9 cellular contexts compared by ENCODE assay signal in genomic region chr17:19002805-19003542, GRCh38. TPM values are rescaled to one million over a fixed set of nuclear protein-coding genes. Genes with fewer than 3 reads are reported as not detected.
DNase-seq lines count a peak whose midpoint lies in the region; ATAC-seq and TF ChIP-seq lines count a peak whose summit lies in the region.
"Had no signal": no experiment of that assay in that cellular context is flagged by ENCODE, and none has a peak within 500 bp of the region (broad histone marks: within the 10 kb centered on the region; RNA-seq: fewer than 3 reads in every experiment).

No MANE protein-coding gene starts in this region.

- in situ Hi-C loops in astrocyte of the spinal cord (cut with HindIII; ENCODE audit: low sequenced_read_pairs) = no loop called here

- H3K4me3 ChIP-seq in AG04449 (ENCODE audit: low read depth, low read length) (peak overlapping the region; percentile 63), astrocyte of the spinal cord (ENCODE audit: low read depth, low read length) (peak overlapping the region; percentile 65), liver (ENCODE audit: low read depth in 1 of 3, low read length in 3 of 3) (peak overlapping the region; percentile 53 to 86 (median 71))

- no peaks in the 10 kb centered on the region for H3K9me3 ChIP-seq in liver (ENCODE audit: control insufficient read depth in 4 of 4, low read length in 3 of 4)

- H3K4me1 Mint-ChIP-seq in HFFc6 (ENCODE audit: low read depth) = peaks cover 32% of the 10 kb centered on the region

- TF ChIP-seq CTCF in AG04449 (IDR thresholded peaks at IDR 0.05; ENCODE audit: insufficient read depth, low read length, missing control alignments) (no peak), HFFc6 (IDR thresholded peaks at IDR 0.05) (no peak), astrocyte of the spinal cord (IDR thresholded peaks at IDR 0.05; ENCODE audit: low read depth, low read length) (no peak), liver (IDR thresholded peaks at IDR 0.05; ENCODE audit: low read depth, low read length, missing input control) (no peak)

- peaks cover 7 to 64% (median 48%) of the 10 kb centered on the region in 4 donors for H3K4me1 ChIP-seq in liver (ENCODE audit: control insufficient read depth in 4 of 4, insufficient read depth in 4 of 4, low read length in 3 of 4)

- H3K36me3 Mint-ChIP-seq in HFFc6 (ENCODE audit: low read depth) = peaks cover 5% of the 10 kb centered on the region; the same call in 1 of the 2 replicates

- 63% methylated on average over 11 of the region's 11 CpGs for WGBS in liver

- POLR2A ChIA-PET in AG04449 (lab: Yijun Ruan, JAX) = no interaction called here

- H3K4me3 Mint-ChIP-seq in HFFc6 = peak overlapping the region; percentile 91

- CTCF ChIA-PET in AG04449 (lab: Yijun Ruan, JAX) = interaction anchor here (0.7 to 2.7 kb wide), 3 partner anchors 40 to 44 kb away, joined by 3 to 15 read pairs (median 3); no protein-coding TSS in a partner anchor

- no peaks in the 10 kb centered on the region; the same call in 1 of the 2 replicates for H3K27me3 Mint-ChIP-seq in HFFc6 (ENCODE audit: insufficient read depth)

- H3K9ac ChIP-seq in liver (ENCODE audit: low read depth in 1 of 2, low read length in 2 of 2) = peak overlapping the region in 1 of 2 donors; percentile 63

- H3K27ac Mint-ChIP-seq in HFFc6 = peak overlapping the region; percentile 54

- peak overlapping the region in 1 of 2 donors; percentile 93 for H3K27ac ChIP-seq in liver (ENCODE audit: low read depth in 1 of 2, low read length in 2 of 2)

- H3K36me3 ChIP-seq in liver (ENCODE audit: control insufficient read depth in 4 of 4, insufficient read depth in 3 of 4, low read depth in 1 of 4, low read length in 3 of 4) = peaks cover 0 to 2% (median 0%) of the 10 kb centered on the region in 4 donors

- H3K27me3 ChIP-seq in liver (ENCODE audit: control insufficient read depth in 4 of 4, insufficient read depth in 4 of 4, low read length in 3 of 4) = no peaks in the 10 kb centered on the region

- no peaks in the 10 kb centered on the region for H3K9me3 Mint-ChIP-seq in HFFc6

- TF ChIP-seq RAD21 in liver (IDR thresholded peaks at IDR 0.05) = no peak

- ATAC-seq in HG03439 (IDR thresholded peaks at IDR 0.05; ENCODE audit: unreplicated experiment) = no peak

- no peak for DNase-seq in AG04449 (ENCODE audit: low read depth, low spot score)
- DNase-seq in HFFc6 = peak; percentile 38
- peak; percentile 57 for DNase-seq in astrocyte of the spinal cord (ENCODE audit: low read depth, low spot score)
- DNase-seq in NCI-H1436 (lab: John Stamatoyannopoulos, UW) = no peak
- no peak for DNase-seq in HuH-7.5 (ENCODE audit: low spot score)
- no peak for DNase-seq in DMS 273 (lab: John Stamatoyannopoulos, UW; ENCODE audit: unreplicated experiment)

TF ChIP-seq in liver, 16 proteins besides CTCF, POLR2A, EP300 and RAD21:
- no peak for TF ChIP-seq REST (IDR thresholded peaks at IDR 0.05)
- no peak for TF ChIP-seq GABPA (IDR thresholded peaks at IDR 0.05 in 1 of 2, conservative IDR thresholded peaks at IDR 0.05 in 1 of 2)
- no peak for TF ChIP-seq SP1 (IDR thresholded peaks at IDR 0.05)
- no peak for TF ChIP-seq TAF1 (conservative IDR thresholded peaks at IDR 0.05)
- TF ChIP-seq ATF3 (IDR thresholded peaks at IDR 0.05) = no peak
- TF ChIP-seq FOXA2 (IDR thresholded peaks at IDR 0.05) = no peak
- no peak for TF ChIP-seq EGR1 (IDR thresholded peaks at IDR 0.05; ENCODE audit: low read depth in 2 of 2)
- no peak for TF ChIP-seq NR2F2 (IDR thresholded peaks at IDR 0.05)
- TF ChIP-seq HNF4A (conservative IDR thresholded peaks at IDR 0.05) = no peak
- no peak for TF ChIP-seq MAX (IDR thresholded peaks at IDR 0.05)

RNA-seq across cellular contexts. Expression of gene FAM83G, which starts 1.6 kb away (rescaled TPM):
- 10 to 100 TPM; 21.0 to 24.0 (median 21.7) TPM for total RNA-seq in HFFc6 (2021; fragmentation: NEBNext Ultra II Directional; extraction: Animal tissue kit (Norgen Biotek cat#: 25700))
- total RNA-seq in liver = 10 to 100 TPM in 1 of 2 donors, 1 to 10 TPM in 1; 5.2 to 25.0 TPM
- 10 to 100 TPM in 1 of 2 donors, 1 to 10 TPM in 1; 5.3 to 17.6 TPM for polyA plus RNA-seq in liver

RNA-seq across cellular contexts. Expression of gene GRAP, which starts 43.8 kb away (rescaled TPM):
- total RNA-seq in HFFc6 (2021; fragmentation: NEBNext Ultra II Directional; extraction: Animal tissue kit (Norgen Biotek cat#: 25700)) = under 1 TPM in 3 of 6 experiments, not detected in 3; 0.10 to 0.48 (median 0.14) TPM
- 1 to 10 TPM; 4.4 to 6.5 TPM for total RNA-seq in liver
- 1 to 10 TPM; 1.2 to 6.0 TPM for polyA plus RNA-seq in liver

RNA-seq across cellular contexts. Expression of gene SLC5A10, which starts 51.0 kb away (rescaled TPM):
- total RNA-seq in HFFc6 (2021; fragmentation: NEBNext Ultra II Directional; extraction: Animal tissue kit (Norgen Biotek cat#: 25700)) = not detected
- under 1 TPM; 0.17 to 0.23 TPM for total RNA-seq in liver
- polyA plus RNA-seq in liver = under 1 TPM; 0.05 to 0.13 TPM
- total RNA-seq: lung microvascular endothelial cell had no signal

Comparison
In these comparisons a context has a peak if more than half of its experiments do, and no peak if none do; other contexts are left out.
1. DNase-seq: peak in HFFc6 (single experiment) and astrocyte of the spinal cord (single experiment); none in AG04449 (single experiment), NCI-H1436 (single experiment), HuH-7.5 (single experiment) and DMS 273 (single experiment).
2. Peak in every context shown above with its lines, with median percentiles within 50 percentile points of each other: H3K4me3 ChIP-seq.